In the genomic region with DNA sequence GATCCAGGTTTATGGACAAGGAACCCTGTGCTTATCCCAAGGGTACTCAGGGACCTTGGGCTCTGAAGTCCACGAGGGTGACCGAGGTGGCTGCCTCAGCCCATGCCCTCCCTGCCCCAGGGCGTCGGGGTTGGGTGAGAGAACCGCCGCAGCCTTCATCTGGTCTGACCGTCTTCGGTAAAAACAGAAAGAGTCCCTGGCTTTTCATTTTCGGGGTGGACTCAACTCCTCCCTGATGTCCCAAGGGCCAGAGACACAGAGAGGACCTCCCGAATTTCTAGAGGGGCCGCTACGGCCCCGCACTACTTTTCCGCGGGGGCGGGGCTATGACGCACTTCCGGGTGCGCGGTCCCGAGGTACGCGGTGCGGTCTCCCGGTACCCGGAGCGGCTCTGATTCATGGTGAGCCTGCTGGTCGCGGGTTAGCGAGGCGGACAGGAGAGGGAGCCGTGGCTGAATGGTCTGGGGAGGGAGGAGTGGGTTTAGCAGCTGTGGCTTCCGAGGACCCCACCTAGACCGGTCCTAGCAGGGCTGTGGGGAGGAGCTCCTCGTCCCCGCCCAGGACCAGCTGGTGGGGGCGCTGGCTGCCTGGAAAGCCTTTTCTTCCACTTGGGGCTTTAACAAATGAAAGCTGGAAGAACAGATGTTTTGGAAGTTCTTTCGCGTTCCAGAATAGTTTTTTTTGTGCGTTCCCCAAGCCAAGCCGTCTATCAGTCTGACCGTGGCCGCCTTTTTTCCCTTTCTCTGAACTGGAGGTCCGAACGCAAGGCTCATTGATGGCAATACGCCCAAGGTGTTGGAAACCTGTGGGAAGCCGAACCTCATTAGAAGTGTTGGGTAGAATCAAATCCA, we compare ENCODE assay signal across 8 cellular contexts. TPM values are rescaled to one million over a fixed set of nuclear protein-coding genes. Genes with fewer than 3 reads are reported as not detected.
DNase-seq lines count a peak whose midpoint lies in the region; ATAC-seq and TF ChIP-seq lines count a peak whose summit lies in the region.

Gene ZSCAN21 (plus strand): TSS at position 334 of the 851 bp plus-strand sequence. CDS start 7,233 bp downstream, outside the sequence.

- WGBS in endodermal cell (ENCODE audit: insufficient coverage in 1 of 2, insufficient read length in 1 of 2), 2 experiments, result 6 to 7% methylated on average over 23 to 47 of the region's 47 CpGs
- WGBS in mesodermal cell (ENCODE audit: insufficient coverage in 2 of 2), 2 experiments, result 7 to 10% methylated on average over 25 to 41 of the region's 47 CpGs

- H3K4me3 Mint-ChIP-seq in CD8-positive, alpha-beta T cell, result peak within 1 kb of the TSS; percentile 93
- H3K4me3 Mint-ChIP-seq in endodermal cell, result peak within 1 kb of the TSS; percentile 90

- no peaks in the 10 kb centered on the region for H3K9me3 Mint-ChIP-seq in CD8-positive, alpha-beta T cell
- peaks cover 4% of the 10 kb centered on the region for H3K9me3 Mint-ChIP-seq in endodermal cell

- no peaks in the 10 kb centered on the region for H3K27me3 Mint-ChIP-seq in CD8-positive, alpha-beta T cell (ENCODE audit: low read depth)
- H3K27me3 Mint-ChIP-seq in endodermal cell (ENCODE audit: insufficient read depth), result no peaks in the 10 kb centered on the region

- H3K4me3 ChIP-seq in CD8-positive, alpha-beta T cell (ENCODE audit: low read depth, low read length), result peak within 1 kb of the TSS; percentile 69
- H3K4me3 ChIP-seq in HL-60 (replicated peaks; ENCODE audit: insufficient read depth, low read length) (peak within 1 kb of the TSS; percentile 96), endodermal cell (ENCODE audit: low read length) (peak within 1 kb of the TSS; percentile 99), mesodermal cell (ENCODE audit: extremely low read depth, insufficient read depth, low read length, poor library complexity, severe bottlenecking) (peak within 1 kb of the TSS; percentile 89)

- H3K27ac ChIP-seq in CD8-positive, alpha-beta T cell (ENCODE audit: low read depth, low read length), result peak within 1 kb of the TSS; percentile 87
- peak within 1 kb of the TSS; percentile 72 for H3K27ac ChIP-seq in HL-60 (replicated peaks)
- H3K27ac ChIP-seq in endodermal cell (ENCODE audit: low read depth, low read length), result peak within 1 kb of the TSS; percentile 85
- peak within 1 kb of the TSS; percentile 89 for H3K27ac ChIP-seq in mesodermal cell (ENCODE audit: low read depth, low read length, severe bottlenecking)

- H3K9ac ChIP-seq in endodermal cell (ENCODE audit: extremely low read depth, low read length, poor library complexity, severe bottlenecking), result peak within 1 kb of the TSS; percentile 76

- H3K4me1 ChIP-seq in CD8-positive, alpha-beta T cell (ENCODE audit: insufficient read depth, low read length), result peaks cover 12% of the 10 kb centered on the region
- H3K4me1 ChIP-seq in endodermal cell (ENCODE audit: control insufficient read depth, insufficient read depth, low read length) (no peaks in the 10 kb centered on the region), mesodermal cell (ENCODE audit: control insufficient read depth, insufficient read depth, low read length, poor library complexity, severe bottlenecking) (no peaks in the 10 kb centered on the region)

- no peaks in the 10 kb centered on the region for H3K27me3 ChIP-seq in CD8-positive, alpha-beta T cell (ENCODE audit: insufficient read depth, low read length)
- H3K27me3 ChIP-seq in HL-60 (ENCODE audit: insufficient read depth, poor library complexity, severe bottlenecking) (no peaks in the 10 kb centered on the region), endodermal cell (ENCODE audit: control insufficient read depth, insufficient read depth, low read length, poor library complexity, severe bottlenecking) (no peaks in the 10 kb centered on the region)

- H3K36me3 Mint-ChIP-seq in CD8-positive, alpha-beta T cell, result peaks cover 5% of the 10 kb centered on the region
- H3K36me3 Mint-ChIP-seq in endodermal cell (ENCODE audit: low read depth), result peaks cover 16% of the 10 kb centered on the region

- peak within 1 kb of the TSS; percentile 98 for H3K27ac Mint-ChIP-seq in CD8-positive, alpha-beta T cell
- peak within 1 kb of the TSS; percentile 98 for H3K27ac Mint-ChIP-seq in endodermal cell

- ATAC-seq in CD8-positive, alpha-beta T cell, result peak; percentile 89
- ATAC-seq in GM19438 (IDR thresholded peaks at IDR 0.05; ENCODE audit: low read depth, unreplicated experiment), result peak; percentile 95

- H3K36me3 ChIP-seq in CD8-positive, alpha-beta T cell (ENCODE audit: insufficient read depth, low read length), result no peaks in the 10 kb centered on the region
- H3K36me3 ChIP-seq in endodermal cell (ENCODE audit: control insufficient read depth, insufficient read depth, low read length), result peaks cover 8% of the 10 kb centered on the region
- peaks cover 22% of the 10 kb centered on the region for H3K36me3 ChIP-seq in mesodermal cell (ENCODE audit: control insufficient read depth, insufficient read depth, low read length)

- no peak for TF ChIP-seq CTCF in CD8-positive, alpha-beta T cell (IDR thresholded peaks at IDR 0.05)
- TF ChIP-seq CTCF in HL-60 (IDR thresholded peaks at IDR 0.05; ENCODE audit: insufficient read depth, low read length) (no peak), endodermal cell (conservative IDR thresholded peaks at IDR 0.05) (peak; percentile 40)

- POLR2A ChIA-PET in CD8-positive, alpha-beta T cell (lab: Charles Lee), result interaction anchor here (0.5 to 1.3 kb wide), 6 partner anchors 9 to 53 kb away, joined by 3 to 6 read pairs (median 4); partner anchors contain the start of genes AP4M1 and MCM7

- peaks cover 25% of the 10 kb centered on the region for H3K4me1 Mint-ChIP-seq in CD8-positive, alpha-beta T cell (ENCODE audit: low read depth)
- peaks cover 1% of the 10 kb centered on the region for H3K4me1 Mint-ChIP-seq in endodermal cell

- DNase-seq in CD8-positive, alpha-beta T cell, result peak; percentile 51 to 91 (median 81)
- DNase-seq in HL-60 (ENCODE audit: low read depth in 1 of 2, low spot score in 1 of 2), result peak; percentile 77 to 78
- DNase-seq in NOMO-1 (lab: John Stamatoyannopoulos, UW; ENCODE audit: unreplicated experiment in 2 of 2), result peak; percentile 70 to 71
- peak; percentile 47 for DNase-seq in activated CD8-positive, alpha-beta memory T cell treated with anti-CD3 and anti-CD28 coated beads, Interleukin-2, amount 50 U/mL, for 24 hours (ENCODE audit: extremely low read depth)
- DNase-seq in endodermal cell, result peak; percentile 94
- peak; percentile 81 for DNase-seq in stimulated activated CD8-positive, alpha-beta memory T cell treated with anti-CD3 and anti-CD28 coated beads, Interleukin-15, amount 100 ng/mL, for 24 hours (ENCODE audit: low read depth)

- intact Hi-C loops in CD8-positive, alpha-beta T cell (cut with DNase I, micrococcal nuclease), result loop anchor here (1.0 to 5.0 kb wide), 11 partner anchors 32 to 577 kb away; partner anchors contain the start of genes TRIM4 (in 2 of the 2), ZNF3 (in 2 of the 2), AZGP1 (in 1 of the 2) and MBLAC1 (in 1 of the 2)

- CTCF ChIA-PET in CD8-positive, alpha-beta T cell (lab: Charles Lee), result interaction anchor here (0.9 to 1.4 kb wide), 5 partner anchors 52 to 96 kb away, joined by 3 to 6 read pairs (median 4); partner anchors contain the start of genes AP4M1 and MCM7

- H3K9me3 ChIP-seq in CD8-positive, alpha-beta T cell (ENCODE audit: low read length), result no peaks in the 10 kb centered on the region
- H3K9me3 ChIP-seq in endodermal cell (ENCODE audit: control insufficient read depth, low read length) (no peaks in the 10 kb centered on the region), mesodermal cell (ENCODE audit: control insufficient read depth, low read length) (no peaks in the 10 kb centered on the region)

RNA-seq across cellular contexts. Expression of gene ZSCAN21, which starts in this region (rescaled TPM):
- total RNA-seq in CD8-positive, alpha-beta T cell, result 1 to 10 TPM; 4.8 to 5.7 TPM
- 10 to 100 TPM; 22.7 to 25.1 TPM for total RNA-seq in endodermal cell
- polyA plus RNA-seq in endodermal cell (2013, experiment 1 of 2), result 18.8 TPM
- polyA plus RNA-seq in endodermal cell (2013, experiment 2 of 2), result 16.1 TPM
- polyA plus RNA-seq in mesodermal cell (2013, experiment 1 of 2), result 16.1 TPM
- polyA plus RNA-seq in mesodermal cell (2013, experiment 2 of 2), result 12.9 TPM

Comparison
In these comparisons a context has a peak if more than half of its experiments do, and no peak if none do; other contexts are left out.
1. Peak in every context shown above with its lines: DNase-seq, ATAC-seq, H3K4me3 ChIP-seq and H3K27ac ChIP-seq.